8 cellular contexts compared by ENCODE assay signal in genomic region chr18:13217466-13217961, GRCh38. TPM values are rescaled to one million over a fixed set of nuclear protein-coding genes. Genes with fewer than 3 reads are reported as not detected.
A peak's percentile ranks its signal among the peaks of the same experiment; 100 is the strongest.
DNase-seq lines count a peak whose midpoint lies in the region; TF ChIP-seq lines count a peak whose summit lies in the region.

No MANE protein-coding gene starts in this region.

- no peaks in the 10 kb centered on the region for H3K79me1 ChIP-seq in mesendoderm (ENCODE audit: low read length)

- H2AFZ ChIP-seq in Loucy (ENCODE audit: low read length), result peak overlapping the region; percentile 62; the same call in 1 of the 2 replicates

- no peak overlapping the region for H2BK15ac ChIP-seq in mesendoderm (replicated peaks; ENCODE audit: low read depth)

- no peak overlapping the region for H4K5ac ChIP-seq in mesendoderm (ENCODE audit: low read length)

- DNase-seq in NCI-H82 (lab: John Stamatoyannopoulos, UW) (peak; percentile 61), NCI-H82 treated with DMSO at 0.1 percent for 48 hours (lab: John Stamatoyannopoulos, UW; ENCODE audit: unreplicated experiment) (no peak), mesendoderm (peak; percentile 55), cerebellar nuclear complex (lab: John Stamatoyannopoulos, UW) (no peak)
- peak; percentile 25 to 33 for DNase-seq in activated CD4-positive, alpha-beta T cell treated with anti-CD3 and anti-CD28 coated beads, Interleukin-2, amount 50 U/mL, for 24 hours (ENCODE audit: low read depth in 1 of 2, low spot score in 1 of 2)
- DNase-seq in effector CD8-positive, alpha-beta T cell (lab: John Stamatoyannopoulos, UW), result peak; percentile 44
- DNase-seq in stimulated activated CD8-positive, alpha-beta memory T cell treated with anti-CD3 and anti-CD28 coated beads, Interleukin-4, amount 100 ng/mL, for 24 hours (ENCODE audit: low read depth), result peak; percentile 42

- H3K4me2 ChIP-seq in Loucy (ENCODE audit: low read depth, low read length, poor library complexity, severe bottlenecking), result peak overlapping the region; percentile 19
- H3K4me2 ChIP-seq in mesendoderm (ENCODE audit: low read length), result peak overlapping the region; percentile 32

- no peak overlapping the region for H2BK5ac ChIP-seq in mesendoderm (ENCODE audit: low read length)

- H3K27me3 ChIP-seq in Loucy (ENCODE audit: insufficient read depth, low read length, poor library complexity, severe bottlenecking), result no peaks in the 10 kb centered on the region
- no peaks in the 10 kb centered on the region for H3K27me3 ChIP-seq in mesendoderm (ENCODE audit: insufficient read depth, low read length, poor library complexity)

- H4K20me1 ChIP-seq in Loucy (ENCODE audit: insufficient read depth, low read length, poor library complexity, severe bottlenecking), result peaks cover 9% of the 10 kb centered on the region

- no peaks in the 10 kb centered on the region for H3K9me2 ChIP-seq in Loucy (replicated peaks; ENCODE audit: low read depth, low read length)

- no peak overlapping the region for H2AK5ac ChIP-seq in mesendoderm (ENCODE audit: low read length)

- WGBS in mesendoderm (ENCODE audit: extremely low coverage, insufficient coverage, low lambda C conversion rate), result no CpG with 5 or more reads among the region's 64 CpGs

- H2BK120ac ChIP-seq in mesendoderm (ENCODE audit: low read depth, low read length), result peak overlapping the region; percentile 46

- no peak for TF ChIP-seq CTCF in Loucy (conservative IDR thresholded peaks at IDR 0.05; ENCODE audit: low read length)

- H3K23ac ChIP-seq in mesendoderm (ENCODE audit: low read length), result no peak overlapping the region

- peak overlapping the region; percentile 86 for H3K4me3 ChIP-seq in Loucy (ENCODE audit: low read length, poor library complexity, severe bottlenecking)
- peak overlapping the region; percentile 20 for H3K4me3 ChIP-seq in mesendoderm (ENCODE audit: low read length)

- peaks cover 49% of the 10 kb centered on the region for H3K4me1 ChIP-seq in Loucy (ENCODE audit: insufficient read depth, low read length, poor library complexity, severe bottlenecking)
- no peaks in the 10 kb centered on the region for H3K4me1 ChIP-seq in mesendoderm (ENCODE audit: control insufficient read depth, low read depth, low read length)

- H3K4ac ChIP-seq in mesendoderm (ENCODE audit: low read depth, low read length), result no peak overlapping the region

- H3K36me3 ChIP-seq in Loucy (ENCODE audit: insufficient read depth, low read length), result no peaks in the 10 kb centered on the region
- no peaks in the 10 kb centered on the region for H3K36me3 ChIP-seq in mesendoderm (ENCODE audit: control insufficient read depth, insufficient read depth, low read length)

- H3K56ac ChIP-seq in mesendoderm (ENCODE audit: low read length), result peak overlapping the region; percentile 70

- H3K27ac ChIP-seq in mesendoderm (ENCODE audit: low read depth, low read length), result no peak overlapping the region

- H3K9ac ChIP-seq in Loucy (ENCODE audit: low read depth, low read length, poor library complexity, severe bottlenecking) (peak overlapping the region; percentile 81), mesendoderm (ENCODE audit: low read length) (peak overlapping the region; percentile 58)

- H4K8ac ChIP-seq in mesendoderm (ENCODE audit: low read depth, low read length), result no peak overlapping the region

- H3K79me2 ChIP-seq in Loucy (ENCODE audit: insufficient read depth, low read length) (peaks cover 46% of the 10 kb centered on the region), mesendoderm (ENCODE audit: control insufficient read depth, insufficient read depth, low read length) (no peaks in the 10 kb centered on the region)

- H3K9me3 ChIP-seq in Loucy (ENCODE audit: insufficient read depth, low read depth, low read length), result no peaks in the 10 kb centered on the region

- H3K18ac ChIP-seq in mesendoderm (ENCODE audit: low read length), result peak overlapping the region; percentile 72

- H3F3A ChIP-seq in Loucy (ENCODE audit: low read depth), result peaks cover 5% of the 10 kb centered on the region; the same call in 1 of the 2 replicates

RNA-seq across cellular contexts. Expression of gene LDLRAD4, which starts 1.0 kb away (rescaled TPM):
- 1.5 TPM for polyA plus RNA-seq in mesendoderm (2013, experiment 1 of 2)
- 1.7 TPM for polyA plus RNA-seq in mesendoderm (2013, experiment 2 of 2)

Comparison
In these comparisons a context has a peak if more than half of its experiments do, and no peak if none do; other contexts are left out.
1. DNase-seq: peak in NCI-H82 (single experiment), activated CD4-positive, alpha-beta T cell treated with anti-CD3 and anti-CD28 coated beads, Interleukin-2, amount 50 U/mL, for 24 hours (2 of 2), effector CD8-positive, alpha-beta T cell (single experiment), mesendoderm (single experiment) and stimulated activated CD8-positive, alpha-beta memory T cell treated with anti-CD3 and anti-CD28 coated beads, Interleukin-4, amount 100 ng/mL, for 24 hours (single experiment); none in NCI-H82 treated with DMSO at 0.1 percent for 48 hours (single experiment) and cerebellar nuclear complex (0 of 2).